ENCODE assay signal across 8 cellular contexts in the genomic region with DNA sequence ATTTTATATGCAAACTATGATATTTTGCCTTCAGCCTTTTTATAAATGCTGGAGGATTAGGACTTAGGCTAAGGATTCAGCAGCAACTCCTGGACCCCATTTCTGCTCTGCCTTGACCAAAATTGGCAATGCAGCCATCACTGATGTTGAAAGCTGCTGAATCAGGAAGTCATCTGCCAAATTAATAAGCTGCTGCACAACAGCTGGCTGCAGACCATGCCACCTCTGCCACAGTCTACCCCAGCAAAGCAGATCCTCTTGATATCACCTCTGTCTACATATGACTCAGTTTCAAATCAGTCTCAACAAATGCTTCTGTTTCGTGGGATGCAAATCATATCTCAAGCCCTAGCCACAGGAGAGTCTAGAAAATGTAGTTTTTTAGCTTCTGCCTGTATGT. TPM values are rescaled to one million over a fixed set of nuclear protein-coding genes. Genes with fewer than 3 reads are reported as not detected.
DNase-seq lines count a peak whose midpoint lies in the region; ATAC-seq and TF ChIP-seq lines count a peak whose summit lies in the region.

No MANE protein-coding gene starts in this region.

- H3K27me3 ChIP-seq in vagina: no peaks in the 10 kb centered on the region

- no peak for TF ChIP-seq POLR2A in vagina (IDR thresholded peaks at IDR 0.05)

- DNase-seq in NOMO-1 treated with DMSO at 0.1 percent for 48 hours (lab: John Stamatoyannopoulos, UW; ENCODE audit: unreplicated experiment): peak; percentile 50
- DNase-seq in NOMO-1 treated with dmso at 0.1 percent for 144 hours (lab: John Stamatoyannopoulos, UW; ENCODE audit: unreplicated experiment): no peak
- DNase-seq in activated CD4-positive, CD25-positive, alpha-beta regulatory T cell treated with anti-CD3 and anti-CD28 coated beads, Interleukin-2, amount 50 U/mL, for 72 hours: peak; percentile 39
- DNase-seq in fibroblast of peridontal ligament (ENCODE audit: extremely low read depth): peak; percentile 50
- no peak for DNase-seq in NCI-H1092 treated with DMSO at 0.1 percent for 48 hours (lab: John Stamatoyannopoulos, UW)
- DNase-seq in epidermal melanocyte (ENCODE audit: insufficient read length, low spot score): no peak
- DNase-seq in vagina (ENCODE audit: extremely low spot score in 2 of 2): no peak

- TF ChIP-seq CTCF in vagina (IDR thresholded peaks at IDR 0.05): no peak

- H3K27ac ChIP-seq in vagina: no peak overlapping the region

- H3K36me3 ChIP-seq in vagina: no peaks in the 10 kb centered on the region

- intact Hi-C loops in vagina (cut with DNase I): no loop called here

- H3K4me1 ChIP-seq in vagina: peaks cover 9% of the 10 kb centered on the region

- ATAC-seq in HG03159 (IDR thresholded peaks at IDR 0.05; ENCODE audit: unreplicated experiment): peak; percentile 45

- no peaks in the 10 kb centered on the region for H3K9me3 ChIP-seq in vagina

- no peak overlapping the region for H3K4me3 ChIP-seq in vagina

RNA-seq across cellular contexts. Expression of a gene that starts 7.1 kb away (rescaled TPM):
- total RNA-seq in vagina: 20.1 TPM

Comparison
In these comparisons a context has a peak if more than half of its experiments do, and no peak if none do; other contexts are left out.
1. DNase-seq: peak in NOMO-1 treated with DMSO at 0.1 percent for 48 hours (single experiment), activated CD4-positive, CD25-positive, alpha-beta regulatory T cell treated with anti-CD3 and anti-CD28 coated beads, Interleukin-2, amount 50 U/mL, for 72 hours (single experiment) and fibroblast of peridontal ligament (single experiment); none in NOMO-1 treated with dmso at 0.1 percent for 144 hours (single experiment), NCI-H1092 treated with DMSO at 0.1 percent for 48 hours (single experiment), epidermal melanocyte (single experiment) and vagina (0 of 2).